15 cellular contexts compared by ENCODE assay signal in genomic region chr14:58276208-58276607, GRCh38. TPM values are rescaled to one million over a fixed set of nuclear protein-coding genes. Genes with fewer than 3 reads are reported as not detected.
DNase-seq lines count a peak whose midpoint lies in the region; ATAC-seq and TF ChIP-seq lines count a peak whose summit lies in the region.
"Had no signal": no experiment of that assay in that cellular context is flagged by ENCODE, and none has a peak within 500 bp of the region (broad histone marks: within the 10 kb centered on the region; RNA-seq: fewer than 3 reads in every experiment).

No MANE protein-coding gene starts in this region.

- no peak overlapping the region for H2BK15ac ChIP-seq in mesenchymal stem cell (ENCODE audit: low read depth, poor library complexity, severe bottlenecking)

- H3K36me3 Mint-ChIP-seq in CD4-positive, alpha-beta T cell (ENCODE audit: low read depth): peaks cover 95% of the 10 kb centered on the region
- peaks cover 69% of the 10 kb centered on the region for H3K36me3 Mint-ChIP-seq in activated CD4-positive, alpha-beta memory T cell treated with anti-CD3 and anti-CD28 coated beads, Interleukin-2, amount 10 ng/mL, durations not matched to agents 7 days and 5 days (ENCODE audit: low read depth)
- no peaks in the 10 kb centered on the region for H3K36me3 Mint-ChIP-seq in glutamatergic neuron (ENCODE audit: unreplicated experiment)

- POLR2A ChIA-PET in A673 (lab: Charles Lee; ENCODE audit: low non-redundant PET): interaction anchor here (0.6 kb wide), 1 partner anchor 71 kb away, joined by 5 read pairs; no protein-coding TSS in a partner anchor
- POLR2A ChIA-PET in CD4-positive, alpha-beta T cell (lab: Charles Lee): interaction anchor here (0.8 to 2.9 kb wide), 7 partner anchors 10 to 151 kb away, joined by 3 to 29 read pairs (median 5); partner anchors contain the start of genes ARID4A, KIAA0586, PSMA3 and TIMM9
- POLR2A ChIA-PET in activated CD4-positive, alpha-beta memory T cell treated with anti-CD3 and anti-CD28 coated beads, Interleukin-2, amount 10 ng/mL, durations not matched to agents 7 days and 5 days (lab: Charles Lee): interaction anchor here (0.9 to 5.5 kb wide), 8 partner anchors 9 to 31 kb away, joined by 3 to 59 read pairs (median 4); partner anchors contain the start of genes ARID4A and PSMA3

- CTCF ChIA-PET in A673 (lab: Charles Lee): no interaction called here
- CTCF ChIA-PET in CD4-positive, alpha-beta T cell (lab: Charles Lee): interaction anchor here (0.8 to 1.3 kb wide), 2 partner anchors 12 to 16 kb away, joined by 3 to 4 read pairs; no protein-coding TSS in a partner anchor
- CTCF ChIA-PET in activated CD4-positive, alpha-beta memory T cell treated with anti-CD3 and anti-CD28 coated beads, Interleukin-2, amount 10 ng/mL, durations not matched to agents 7 days and 5 days (lab: Charles Lee): interaction anchor here (2.1 kb wide), 1 partner anchor 22 kb away, joined by 5 read pairs; the partner anchor contains the start of gene ARID4A

- H3K27ac ChIP-seq in A673 (ENCODE audit: low read depth, low read length, poor library complexity, severe bottlenecking) (peak overlapping the region; percentile 5), mesenchymal stem cell (ENCODE audit: low read length, poor library complexity, severe bottlenecking) (no peak overlapping the region)
- H3K27ac ChIP-seq in CD4-positive, alpha-beta T cell (ENCODE audit: low read depth, low read length): no peak overlapping the region
- H3K27ac ChIP-seq: adrenal gland, right atrium auricular region, testis had no signal

- TF ChIP-seq CTCF in A673 (conservative IDR thresholded peaks at IDR 0.05; ENCODE audit: low read depth, low read length): no peak
- no peak for TF ChIP-seq CTCF in CD4-positive, alpha-beta T cell (IDR thresholded peaks at IDR 0.05)
- no peak for TF ChIP-seq CTCF in glutamatergic neuron (IDR thresholded peaks at IDR 0.05; ENCODE audit: partially characterized antibody, unreplicated experiment)

- no peak overlapping the region for H3K14ac ChIP-seq in mesenchymal stem cell (ENCODE audit: low read length in 2 of 2)

- H3K9ac ChIP-seq in mesenchymal stem cell (ENCODE audit: low read length): peak overlapping the region; percentile 11

- DNase-seq in A673 (ENCODE audit: low spot score) (no peak), mesenchymal stem cell (no peak), mesenteric fat pad (ENCODE audit: low spot score) (no peak), glutamatergic neuron (no peak)
- no peak for DNase-seq in CD4-positive, alpha-beta T cell
- no peak for DNase-seq in activated CD4-positive, alpha-beta memory T cell treated with anti-CD3 and anti-CD28 coated beads, Interleukin-2, amount 10 ng/mL, durations not matched to agents 7 days and 5 days
- DNase-seq: adrenal gland; C1 segment of cervical spinal cord; gastrocnemius medialis; NCI-H187; SIG-M5; stimulated activated CD4-positive, alpha-beta T cell treated with anti-CD3 and anti-CD28 coated beads, Interleukin-1b, Interleukin-23, amount 100 ng/mL, for 48 hours; testis had no signal

- H3K9me3 Mint-ChIP-seq in CD4-positive, alpha-beta T cell: no peaks in the 10 kb centered on the region
- no peaks in the 10 kb centered on the region for H3K9me3 Mint-ChIP-seq in activated CD4-positive, alpha-beta memory T cell treated with anti-CD3 and anti-CD28 coated beads, Interleukin-2, amount 10 ng/mL, durations not matched to agents 7 days and 5 days
- H3K9me3 Mint-ChIP-seq in glutamatergic neuron (ENCODE audit: unreplicated experiment): no peaks in the 10 kb centered on the region

- no peak overlapping the region for H2BK12ac ChIP-seq in mesenchymal stem cell (ENCODE audit: low read length in 2 of 2)

- no TSS peak for BruUV-seq in A673 (replicated peaks; lab: Mats Ljungman, UMichigan)

- H4K8ac ChIP-seq in mesenchymal stem cell (ENCODE audit: low read length): no peak overlapping the region

- no peak overlapping the region for H2AK5ac ChIP-seq in mesenchymal stem cell (ENCODE audit: low read length, severe bottlenecking)

- no CpG with 5 or more reads among the region's 1 CpG for WGBS in mesenchymal stem cell

- H3K9me3 ChIP-seq in A673 (ENCODE audit: low read depth, low read length, poor library complexity, severe bottlenecking) (no peaks in the 10 kb centered on the region), mesenchymal stem cell (ENCODE audit: control insufficient read depth, low read length) (no peaks in the 10 kb centered on the region)
- H3K9me3 ChIP-seq in CD4-positive, alpha-beta T cell (ENCODE audit: control insufficient read depth, low read length): no peaks in the 10 kb centered on the region
- H3K9me3 ChIP-seq: adrenal gland, gastrocnemius medialis, right atrium auricular region, testis had no signal

- no peak overlapping the region for H3K4ac ChIP-seq in mesenchymal stem cell (ENCODE audit: low read depth in 1 of 2, low read length in 2 of 2)

- ATAC-seq in CD4-positive, alpha-beta T cell (ENCODE audit: poor library complexity): no peak
- ATAC-seq in GM18505 (IDR thresholded peaks at IDR 0.05; ENCODE audit: unreplicated experiment): no peak
- ATAC-seq: gastrocnemius medialis had no signal

- H3K27me3 Mint-ChIP-seq in CD4-positive, alpha-beta T cell: no peaks in the 10 kb centered on the region
- H3K27me3 Mint-ChIP-seq in activated CD4-positive, alpha-beta memory T cell treated with anti-CD3 and anti-CD28 coated beads, Interleukin-2, amount 10 ng/mL, durations not matched to agents 7 days and 5 days: no peaks in the 10 kb centered on the region
- no peaks in the 10 kb centered on the region for H3K27me3 Mint-ChIP-seq in glutamatergic neuron (ENCODE audit: unreplicated experiment)

- H3K18ac ChIP-seq in mesenchymal stem cell (ENCODE audit: low read depth in 1 of 2, low read length in 2 of 2): no peak overlapping the region

- H3K4me1 Mint-ChIP-seq in CD4-positive, alpha-beta T cell (ENCODE audit: low read depth): peaks cover 51% of the 10 kb centered on the region
- peaks cover 43% of the 10 kb centered on the region for H3K4me1 Mint-ChIP-seq in activated CD4-positive, alpha-beta memory T cell treated with anti-CD3 and anti-CD28 coated beads, Interleukin-2, amount 10 ng/mL, durations not matched to agents 7 days and 5 days
- peaks cover 4% of the 10 kb centered on the region for H3K4me1 Mint-ChIP-seq in glutamatergic neuron (ENCODE audit: low read depth, unreplicated experiment)

- no peak overlapping the region for H2AFZ ChIP-seq in mesenchymal stem cell (ENCODE audit: low read depth, low read length)

- no peak overlapping the region for H3K4me3 Mint-ChIP-seq in CD4-positive, alpha-beta T cell
- H3K4me3 Mint-ChIP-seq in activated CD4-positive, alpha-beta memory T cell treated with anti-CD3 and anti-CD28 coated beads, Interleukin-2, amount 10 ng/mL, durations not matched to agents 7 days and 5 days: no peak overlapping the region
- H3K4me3 Mint-ChIP-seq in glutamatergic neuron (ENCODE audit: unreplicated experiment): no peak overlapping the region

- H3K79me1 ChIP-seq in mesenchymal stem cell (replicated peaks; ENCODE audit: low read length, poor library complexity, severe bottlenecking): peaks cover 4% of the 10 kb centered on the region

- peaks cover 17% of the 10 kb centered on the region for H3K4me1 ChIP-seq in A673 (ENCODE audit: insufficient read depth, low read length, poor library complexity, severe bottlenecking)
- H3K4me1 ChIP-seq in mesenchymal stem cell (ENCODE audit: control insufficient read depth, insufficient read depth, low read depth, low read length): peaks cover 6% of the 10 kb centered on the region
- H3K4me1 ChIP-seq: testis had no signal

- intact Hi-C loops in A673 (cut with micrococcal nuclease; ENCODE audit: unreplicated experiment): no loop called here
- intact Hi-C loops in CD4-positive, alpha-beta T cell (cut with DNase I, micrococcal nuclease): no loop called here

- no peak overlapping the region for H2BK120ac ChIP-seq in mesenchymal stem cell (ENCODE audit: low read depth, low read length)

- no peak overlapping the region for H2BK5ac ChIP-seq in mesenchymal stem cell (ENCODE audit: low read depth, low read length, poor library complexity, severe bottlenecking)

- peak overlapping the region; percentile 60 for H3K27ac Mint-ChIP-seq in CD4-positive, alpha-beta T cell
- H3K27ac Mint-ChIP-seq in activated CD4-positive, alpha-beta memory T cell treated with anti-CD3 and anti-CD28 coated beads, Interleukin-2, amount 10 ng/mL, durations not matched to agents 7 days and 5 days: peak overlapping the region; percentile 82
- no peak overlapping the region for H3K27ac Mint-ChIP-seq in glutamatergic neuron (ENCODE audit: unreplicated experiment)

- H3K4me3 ChIP-seq in A673 (ENCODE audit: low read depth, low read length, poor library complexity, severe bottlenecking) (no peak overlapping the region), mesenchymal stem cell (ENCODE audit: insufficient read depth in 1 of 2, low read depth in 1 of 2, low read length in 2 of 2) (no peak overlapping the region)
- H3K4me3 ChIP-seq: adrenal gland, gastrocnemius medialis, right atrium auricular region, testis had no signal

- no peak overlapping the region for H3K23ac ChIP-seq in mesenchymal stem cell (ENCODE audit: low read length in 2 of 2)

- TF ChIP-seq POLR2A in GM18505 (IDR thresholded peaks at IDR 0.05; ENCODE audit: borderline replicate concordance, extremely low read depth, insufficient read depth, insufficient read length): no peak

- peaks cover 57% of the 10 kb centered on the region for H3K36me3 ChIP-seq in A673 (ENCODE audit: insufficient read depth, low read length, poor library complexity, severe bottlenecking)
- H3K36me3 ChIP-seq in mesenchymal stem cell (ENCODE audit: control insufficient read depth in 1 of 2, insufficient read depth in 2 of 2, low read depth in 1 of 2, low read length in 2 of 2): peaks cover 23 to 75% of the 10 kb centered on the region in 2 experiments

- H3K4me2 ChIP-seq in mesenchymal stem cell (ENCODE audit: low read length, poor library complexity, severe bottlenecking): no peak overlapping the region

- H3K27me3 ChIP-seq in A673 (replicated peaks; ENCODE audit: insufficient read depth, low read depth, low read length, poor library complexity) (no peaks in the 10 kb centered on the region), mesenchymal stem cell (ENCODE audit: control insufficient read depth in 1 of 2, insufficient read depth in 1 of 2, low read length in 2 of 2) (no peaks in the 10 kb centered on the region)
- no peaks in the 10 kb centered on the region for H3K27me3 ChIP-seq in CD4-positive, alpha-beta T cell (ENCODE audit: control insufficient read depth, insufficient read depth, low read length)
- H3K27me3 ChIP-seq: adrenal gland, gastrocnemius medialis, right atrium auricular region, testis had no signal

- H4K91ac ChIP-seq in mesenchymal stem cell (ENCODE audit: low read length): no peak overlapping the region

RNA-seq across cellular contexts. Expression of gene ARID4A, which starts 22.1 kb away (rescaled TPM):
- total RNA-seq in A673 (2021) (24.1 and 24.9 TPM in 2 replicates), mesenteric fat pad (28.6 TPM), glutamatergic neuron (ENCODE audit: unreplicated experiment) (22.4 TPM)
- total RNA-seq in CD4-positive, alpha-beta T cell: 10 to 100 TPM; 89.6 to 94.7 TPM
- 10 to 100 TPM; 37.9 to 41.7 TPM for total RNA-seq in activated CD4-positive, alpha-beta memory T cell treated with anti-CD3 and anti-CD28 coated beads, Interleukin-2, amount 10 ng/mL, durations not matched to agents 7 days and 5 days
- polyA plus RNA-seq in mesenchymal stem cell (2013, experiment 1 of 2): 19.1 TPM
- polyA plus RNA-seq in mesenchymal stem cell (2013, experiment 2 of 2): 17.8 TPM

RNA-seq across cellular contexts. Expression of gene PSMA3, which starts 31.6 kb away (rescaled TPM):
- 355 and 375 TPM in 2 replicates for total RNA-seq in A673 (2021)
- 100 to 1,000 TPM; 104 to 108 TPM for total RNA-seq in CD4-positive, alpha-beta T cell
- total RNA-seq in activated CD4-positive, alpha-beta memory T cell treated with anti-CD3 and anti-CD28 coated beads, Interleukin-2, amount 10 ng/mL, durations not matched to agents 7 days and 5 days: 100 to 1,000 TPM; 243 to 259 TPM
- polyA plus RNA-seq in mesenchymal stem cell (2013, experiment 1 of 2): 363 TPM
- 377 TPM for polyA plus RNA-seq in mesenchymal stem cell (2013, experiment 2 of 2)
- 165 TPM for total RNA-seq in mesenteric fat pad
- 116 TPM for total RNA-seq in glutamatergic neuron (ENCODE audit: unreplicated experiment)
